ENCODE assay signal across 21 cellular contexts in the genomic region with DNA sequence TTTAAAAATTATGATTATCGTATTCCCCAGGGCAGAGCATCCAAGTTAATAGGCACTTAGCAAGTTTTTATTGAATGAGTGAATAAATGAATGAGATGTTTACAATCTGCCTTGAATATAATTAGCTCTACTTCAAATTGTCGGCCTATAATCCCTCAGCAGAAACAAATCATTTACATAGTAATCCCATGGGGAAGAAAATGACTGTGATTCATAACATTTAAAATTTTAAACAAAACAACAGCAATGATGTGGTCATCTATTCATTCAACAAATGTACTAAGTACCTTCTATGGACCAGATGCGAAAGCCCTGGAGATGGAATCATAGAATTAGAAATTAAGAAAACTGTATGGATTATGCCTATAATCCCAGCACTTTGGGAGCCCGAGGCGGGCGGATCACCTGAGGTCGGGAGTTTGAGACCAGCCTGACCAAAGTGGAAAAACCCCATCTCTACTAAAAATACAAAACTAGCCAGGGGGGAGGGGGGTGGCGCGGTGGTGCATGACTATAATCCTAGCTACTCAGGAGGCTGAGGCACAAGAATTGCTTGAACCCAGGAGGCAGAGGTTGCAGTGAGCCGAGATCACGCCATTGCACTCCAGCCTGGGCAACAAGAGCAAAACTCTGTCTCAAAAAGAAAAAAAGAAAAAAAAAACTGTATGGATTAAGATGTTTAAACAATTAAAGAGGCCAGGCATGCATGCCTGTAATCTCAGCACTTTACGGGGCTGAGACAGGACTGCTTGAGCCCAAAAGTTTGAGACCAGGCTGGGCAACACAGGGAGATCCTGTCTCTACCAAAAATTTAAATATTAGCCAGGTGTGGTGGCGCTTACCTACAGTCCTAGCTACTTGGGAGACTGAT.
"Had no signal": no experiment of that assay in that cellular context is flagged by ENCODE, and none has a peak within 500 bp of the region (broad histone marks: within the 10 kb centered on the region; RNA-seq: fewer than 3 reads in every experiment).

No MANE protein-coding gene starts in this region.

- H3K36me3 ChIP-seq: colonic mucosa, gastrocnemius medialis, left ventricle myocardium inferior, lower lobe of right lung, neural progenitor cell, pancreas, tibial artery had no signal

- H2AFZ ChIP-seq: neural progenitor cell had no signal

- H3K4me3 ChIP-seq: colonic mucosa, gastrocnemius medialis, left ventricle myocardium inferior, lower lobe of right lung, neural progenitor cell, pancreas, tibial artery had no signal

- H3K9me3 ChIP-seq: colonic mucosa, gastrocnemius medialis, left ventricle myocardium inferior, lower lobe of right lung, pancreas, tibial artery had no signal

- H3K4me2 ChIP-seq: neural progenitor cell had no signal

- ATAC-seq: gastrocnemius medialis; left cardiac atrium; lower lobe of right lung; natural killer cell treated with Interleukin-12 subunit alpha and Interleukin-12 subunit beta and Interleukin-15 and Interleukin-18, amount 100 ng/mL, for 72 hours; right cardiac atrium had no signal

- DNase-seq: colonic mucosa; effector CD4-positive, alpha-beta T cell; endodermal cell; erythroblast; gastrocnemius medialis; immature natural killer cell; kidney; left cardiac atrium; left ventricle myocardium inferior; lower lobe of right lung; mesenchymal stem cell; midbrain; nucleus accumbens; pancreas; right cardiac atrium; small intestine; stimulated activated CD4-positive, alpha-beta T cell treated with anti-CD3 and anti-CD28 coated beads, Interleukin-12 subunit alpha, Interleukin-12 subunit beta, amount 100 ng/mL, for 4 hours; stimulated activated naive CD4-positive, alpha-beta T cell treated with Interleukin-2 at 50 U/mL for 16 hours; tibial artery had no signal

- H3K27ac ChIP-seq: colonic mucosa, gastrocnemius medialis, left ventricle myocardium inferior, lower lobe of right lung, neural progenitor cell, pancreas, tibial artery had no signal

- H3K9ac ChIP-seq: neural progenitor cell had no signal

- H3K4me1 ChIP-seq: colonic mucosa had no signal

- H3K27me3 ChIP-seq: colonic mucosa, gastrocnemius medialis, neural progenitor cell, pancreas, tibial artery had no signal
